ENCODE assay signal across 12 cellular contexts in genomic region chr11:106706355-106706754, GRCh38.
DNase-seq lines count a peak whose midpoint lies in the region; ATAC-seq and TF ChIP-seq lines count a peak whose summit lies in the region.
"Had no signal": no experiment of that assay in that cellular context is flagged by ENCODE, and none has a peak within 500 bp of the region (broad histone marks: within the 10 kb centered on the region; RNA-seq: fewer than 3 reads in every experiment).

No MANE protein-coding gene starts in this region.

- H3K4me2 ChIP-seq in neural progenitor cell (no peak overlapping the region), neuronal stem cell (ENCODE audit: insufficient read depth, low read length, poor library complexity, severe bottlenecking) (no peak overlapping the region)

- no peaks in the 10 kb centered on the region for H3K36me3 Mint-ChIP-seq in neural progenitor cell

- TF ChIP-seq CTCF in AG04449 (IDR thresholded peaks at IDR 0.05; ENCODE audit: insufficient read depth, low read length, missing control alignments) (no peak), HEK293 (tag by site-specific recombination; IDR thresholded peaks at IDR 0.05) (no peak), neural progenitor cell (IDR thresholded peaks at IDR 0.05) (no peak)

- H3K4me3 Mint-ChIP-seq in neural progenitor cell, result no peak overlapping the region

- no peak overlapping the region for H3K18ac ChIP-seq in neuronal stem cell (ENCODE audit: low read length)

- H3K27ac ChIP-seq in HEK293 (ENCODE audit: extremely low read depth, low read depth, low read length) (no peak overlapping the region), neural progenitor cell (no peak overlapping the region), neuronal stem cell (replicated peaks; ENCODE audit: low read length) (no peak overlapping the region)
- H3K27ac ChIP-seq: C4-2B had no signal

- no peak overlapping the region for H2AK5ac ChIP-seq in neuronal stem cell (ENCODE audit: low read depth, low read length)

- no peak overlapping the region for H2BK12ac ChIP-seq in neuronal stem cell (ENCODE audit: low read length)

- POLR2A ChIA-PET in AG04449 (lab: Yijun Ruan, JAX) (interaction anchor here (0.6 kb wide), 1 partner anchor 240 kb away, joined by 3 read pairs; no protein-coding TSS in a partner anchor), HEK293 (lab: Yijun Ruan, JAX) (interaction anchor here (0.7 kb wide), 1 partner anchor 38 kb away, joined by 3 read pairs; no protein-coding TSS in a partner anchor)

- H3K9ac ChIP-seq in neural progenitor cell (no peak overlapping the region), neuronal stem cell (ENCODE audit: low read depth, low read length, poor library complexity) (no peak overlapping the region)

- H3K36me3 ChIP-seq in HEK293 (ENCODE audit: control insufficient read depth in 2 of 2, insufficient read depth in 1 of 2, low read length in 2 of 2) (no peaks in the 10 kb centered on the region), neural progenitor cell (no peaks in the 10 kb centered on the region), neuronal stem cell (replicated peaks in 1 of 2; ENCODE audit: control insufficient read depth in 2 of 2, insufficient read depth in 2 of 2, low read length in 2 of 2) (no peaks in the 10 kb centered on the region)

- no peak overlapping the region for H3K27ac Mint-ChIP-seq in neural progenitor cell

- no peak overlapping the region for H4K91ac ChIP-seq in neuronal stem cell (ENCODE audit: low read depth, low read length, poor library complexity)

- H3K27me3 ChIP-seq in neural progenitor cell (no peaks in the 10 kb centered on the region), neuronal stem cell (ENCODE audit: control insufficient read depth in 3 of 3, insufficient read depth in 3 of 3, low read depth in 1 of 3, low read length in 3 of 3) (no peaks in the 10 kb centered on the region)

- H3K4ac ChIP-seq in neuronal stem cell (ENCODE audit: low read length), result no peak overlapping the region

- no peak overlapping the region for H2BK5ac ChIP-seq in neuronal stem cell (ENCODE audit: low read length)

- H3K27me3 Mint-ChIP-seq in neural progenitor cell (ENCODE audit: insufficient read depth, low read depth), result no peaks in the 10 kb centered on the region

- H3K4me3 ChIP-seq in AG04449 (ENCODE audit: low read depth, low read length) (no peak overlapping the region), HEK293 (ENCODE audit: low read depth, low read length) (no peak overlapping the region), neural progenitor cell (no peak overlapping the region), neuronal stem cell (ENCODE audit: low read length in 2 of 2) (no peak overlapping the region)

- H3F3A ChIP-seq in neural progenitor cell (ENCODE audit: low read depth), result peaks cover 11% of the 10 kb centered on the region

- H3K23ac ChIP-seq in neuronal stem cell (ENCODE audit: low read depth, low read length, poor library complexity), result no peak overlapping the region

- H3K4me1 ChIP-seq in HEK293 (ENCODE audit: control insufficient read depth, insufficient read depth, low read length) (0 out of 2 replicates have a peak, but pooled peaks cover 2% of the 10 kb centered on the region), neural progenitor cell (no peaks in the 10 kb centered on the region), neuronal stem cell (ENCODE audit: control insufficient read depth in 2 of 2, insufficient read depth in 1 of 2, low read depth in 1 of 2, low read length in 2 of 2) (no peaks in the 10 kb centered on the region)

- ATAC-seq in HG02610 (IDR thresholded peaks at IDR 0.05; ENCODE audit: unreplicated experiment), result no peak

- no peak overlapping the region for H3K14ac ChIP-seq in neuronal stem cell (ENCODE audit: low read length)

- DNase-seq in AG04449 (ENCODE audit: low read depth, low spot score), result peak; percentile 67
- peak; percentile 71 for DNase-seq in SW480 (ENCODE audit: low spot score)
- DNase-seq in foreskin melanocyte, result peak; percentile 10
- DNase-seq in DMS79 treated with DMSO at 0.1 percent for 48 hours (lab: John Stamatoyannopoulos, UW), result no peak
- DNase-seq in neural progenitor cell (ENCODE audit: low spot score), result no peak
- no peak for DNase-seq in neuronal stem cell (ENCODE audit: low spot score)
- DNase-seq: amygdala; NCI-H774; stimulated activated CD4-positive, alpha-beta T cell treated with anti-CD3 and anti-CD28 coated beads, Interleukin-2, amount 100 ng/mL, for 24 hours had no signal

- H3K4me1 Mint-ChIP-seq in neural progenitor cell, result no peaks in the 10 kb centered on the region

- H4K8ac ChIP-seq in neuronal stem cell (ENCODE audit: low read depth, low read length), result no peak overlapping the region

- no peaks in the 10 kb centered on the region for H3K9me3 Mint-ChIP-seq in neural progenitor cell

- no peak overlapping the region for H2AFZ ChIP-seq in neural progenitor cell (replicated peaks)
- H2AFZ ChIP-seq in neuronal stem cell (ENCODE audit: low read length), result no peak overlapping the region

- no peak overlapping the region for H2BK120ac ChIP-seq in neuronal stem cell (ENCODE audit: low read depth, low read length)

- H4K20me1 ChIP-seq in neural progenitor cell (ENCODE audit: low read depth), result no peaks in the 10 kb centered on the region

- H3K9me3 ChIP-seq in HEK293 (ENCODE audit: control insufficient read depth, insufficient read depth, low read depth, low read length), result no peaks in the 10 kb centered on the region
- H3K9me3 ChIP-seq in neural progenitor cell (ENCODE audit: low read depth), result no peaks in the 10 kb centered on the region
- H3K9me3 ChIP-seq in neuronal stem cell (replicated peaks in 1 of 2; ENCODE audit: control insufficient read depth in 2 of 2, insufficient read depth in 1 of 2, low read depth in 1 of 2, low read length in 2 of 2), result no peaks in the 10 kb centered on the region

- no peaks in the 10 kb centered on the region for H3K79me2 ChIP-seq in neural progenitor cell (ENCODE audit: low read depth)

- no peak overlapping the region for H2BK15ac ChIP-seq in neuronal stem cell (ENCODE audit: low read length)

- CTCF ChIA-PET in AG04449 (lab: Yijun Ruan, JAX) (no interaction called here), HEK293 (lab: Yijun Ruan, JAX) (interaction anchor here (0.6 to 0.8 kb wide), 5 partner anchors 13 to 312 kb away, joined by 3 to 11 read pairs (median 3); no protein-coding TSS in a partner anchor)

- H3K79me1 ChIP-seq in neuronal stem cell (ENCODE audit: low read depth, low read length), result no peaks in the 10 kb centered on the region

TF ChIP-seq in HEK293, 187 proteins besides CTCF, POLR2A, EP300 and RAD21 (continues in another document):
- TF ChIP-seq PRDM6 (tag by site-specific recombination; IDR thresholded peaks at IDR 0.05), result peak; percentile 78
- no peak for TF ChIP-seq ZNF311 (tag by site-specific recombination; IDR thresholded peaks at IDR 0.05; ENCODE audit: borderline replicate concordance)
- 0 out of 2 replicates have a peak, but pooled peaks have one; percentile 23 for TF ChIP-seq SCRT1 (tag by site-specific recombination; IDR thresholded peaks at IDR 0.05; ENCODE audit: borderline replicate concordance)
- peak; percentile 68 for TF ChIP-seq OSR2 (tag by site-specific recombination; IDR thresholded peaks at IDR 0.05)
- no peak for TF ChIP-seq ZNF704 (tag by site-specific recombination; IDR thresholded peaks at IDR 0.05)
- no peak for TF ChIP-seq ZNF830 (tag by site-specific recombination; IDR thresholded peaks at IDR 0.05; ENCODE audit: low read depth)
- TF ChIP-seq ZNF843 (tag by site-specific recombination; IDR thresholded peaks at IDR 0.05), result peak; percentile 38; the same call in 1 of the 2 replicates
- TF ChIP-seq ZNF692 (tag by site-specific recombination; IDR thresholded peaks at IDR 0.05), result peak; percentile 66
- peak; percentile 77 for TF ChIP-seq ZNF629 (tag by site-specific recombination; IDR thresholded peaks at IDR 0.05)
- TF ChIP-seq ZNF24 (tag by site-specific recombination; IDR thresholded peaks at IDR 0.05), result peak; percentile 29; the same call in 1 of the 2 replicates

Comparison
In these comparisons a context has a peak if more than half of its experiments do, and no peak if none do; other contexts are left out.
1. DNase-seq: peak in AG04449 (single experiment), SW480 (single experiment) and foreskin melanocyte (single experiment); none in DMS79 treated with DMSO at 0.1 percent for 48 hours (single experiment), neural progenitor cell (single experiment) and neuronal stem cell (single experiment).